In genomic region chr14:64107438-64107837, GRCh38 we compare ENCODE assay signal across 23 cellular contexts.
"Had no signal": no experiment of that assay in that cellular context is flagged by ENCODE, and none has a peak within 500 bp of the region (broad histone marks: within the 10 kb centered on the region; RNA-seq: fewer than 3 reads in every experiment).

No MANE protein-coding gene starts in this region.

- H3K27me3 ChIP-seq: gastrocnemius medialis, heart left ventricle, left lung, neural progenitor cell, sigmoid colon had no signal

- H3K9me3 ChIP-seq: gastrocnemius medialis, heart left ventricle, left lung, mucosa of descending colon, psoas muscle, sigmoid colon had no signal

- H3K36me3 ChIP-seq: neural progenitor cell had no signal

- ATAC-seq: gastrocnemius medialis; heart left ventricle; left cardiac atrium; mucosa of descending colon; natural killer cell treated with Interleukin-12 subunit alpha and Interleukin-12 subunit beta and Interleukin-15 and Interleukin-18, amount 100 ng/mL, for 72 hours; psoas muscle; right cardiac atrium; stimulated activated memory B cell treated with anti-CD40 and anti-IgM and Interleukin-4, amounts not matched to agents 10 μg/mL and 1 μg/mL and 100 μg/mL, for 72 hours; stimulated activated naive CD8-positive, alpha-beta T cell treated with anti-CD3 and anti-CD28 coated beads, Interleukin-15, Interleukin-2, amounts not matched to agents 100 U/mL and 50 U/mL, for 24 hours had no signal

- H3K27ac ChIP-seq: dorsolateral prefrontal cortex, gastrocnemius medialis, heart left ventricle, left lung, neural progenitor cell, psoas muscle, sigmoid colon had no signal

- H3K4me3 ChIP-seq: dorsolateral prefrontal cortex, gastrocnemius medialis, heart left ventricle, left lung, mucosa of descending colon, neural progenitor cell, psoas muscle, sigmoid colon had no signal

- H3K27me3 Mint-ChIP-seq: naive B cell; natural killer cell treated with Interleukin-12 subunit alpha and Interleukin-12 subunit beta and Interleukin-15 and Interleukin-18, amount 100 ng/mL, for 72 hours; stimulated activated memory B cell treated with anti-CD40 and anti-IgM and Interleukin-4, amounts not matched to agents 10 μg/mL and 1 μg/mL and 100 μg/mL, for 72 hours had no signal

- FAIRE-seq: colon, islet of Langerhans had no signal

- H3K4me1 ChIP-seq: left lung, sigmoid colon had no signal

- H3K9me3 Mint-ChIP-seq: mesothelial cell of epicardium; naive B cell; natural killer cell treated with Interleukin-12 subunit alpha and Interleukin-12 subunit beta and Interleukin-15 and Interleukin-18, amount 100 ng/mL, for 72 hours; neural progenitor cell; stimulated activated memory B cell treated with anti-CD40 and anti-IgM and Interleukin-4, amounts not matched to agents 10 μg/mL and 1 μg/mL and 100 μg/mL, for 72 hours had no signal

- DNase-seq: dorsolateral prefrontal cortex; effector CD4-positive, alpha-beta T cell; gastrocnemius medialis; heart left ventricle; hippocampal formation; left cardiac atrium; left lung; mesenchymal stem cell; mucosa of descending colon; naive B cell; posterior cingulate gyrus; psoas muscle; right cardiac atrium; sigmoid colon; stimulated activated CD4-positive, alpha-beta T cell treated with anti-CD3 and anti-CD28 coated beads, Interleukin-2, amount 100 ng/mL, for 24 hours; stimulated activated CD4-positive, alpha-beta T cell treated with anti-CD3 and anti-CD28 coated beads, Interleukin-4, amount 100 ng/mL, for 24 hours; stimulated activated naive CD8-positive, alpha-beta T cell treated with anti-CD3 and anti-CD28 coated beads, Interleukin-15, Interleukin-2, amounts not matched to agents 100 U/mL and 50 U/mL, for 24 hours had no signal

- H3K27ac Mint-ChIP-seq: mesothelial cell of epicardium; naive B cell; natural killer cell treated with Interleukin-12 subunit alpha and Interleukin-12 subunit beta and Interleukin-15 and Interleukin-18, amount 100 ng/mL, for 72 hours; neural progenitor cell; stimulated activated memory B cell treated with anti-CD40 and anti-IgM and Interleukin-4, amounts not matched to agents 10 μg/mL and 1 μg/mL and 100 μg/mL, for 72 hours had no signal

- H3K4me3 Mint-ChIP-seq: mesothelial cell of epicardium; naive B cell; natural killer cell treated with Interleukin-12 subunit alpha and Interleukin-12 subunit beta and Interleukin-15 and Interleukin-18, amount 100 ng/mL, for 72 hours; neural progenitor cell; stimulated activated memory B cell treated with anti-CD40 and anti-IgM and Interleukin-4, amounts not matched to agents 10 μg/mL and 1 μg/mL and 100 μg/mL, for 72 hours had no signal

- H3K4me1 Mint-ChIP-seq: mesothelial cell of epicardium; naive B cell; stimulated activated memory B cell treated with anti-CD40 and anti-IgM and Interleukin-4, amounts not matched to agents 10 μg/mL and 1 μg/mL and 100 μg/mL, for 72 hours had no signal
